8 cellular contexts compared by ENCODE assay signal in genomic region chrX:64206556-64207162, GRCh38. TPM values are rescaled to one million over a fixed set of nuclear protein-coding genes. Genes with fewer than 3 reads are reported as not detected.
DNase-seq lines count a peak whose midpoint lies in the region; ATAC-seq and TF ChIP-seq lines count a peak whose summit lies in the region.

No MANE protein-coding gene starts in this region.

- intact Hi-C loops in colonic mucosa (cut with DNase I) = no loop called here

- peak overlapping the region; percentile 64 to 65 for H3K9ac ChIP-seq in colonic mucosa (ENCODE audit: low read depth in 2 of 2, low read length in 2 of 2)

- H3K27me3 ChIP-seq in colonic mucosa = no peaks in the 10 kb centered on the region

- CTCF ChIA-PET in AG04449 (lab: Yijun Ruan, JAX) = no interaction called here

- POLR2A ChIA-PET in AG04449 (lab: Yijun Ruan, JAX) = no interaction called here

- DNase-seq in AG04449 (ENCODE audit: low read depth, low spot score) = no peak
- no peak for DNase-seq in Jurkat, Clone E6-1 (ENCODE audit: low read depth, low spot score)
- DNase-seq in colonic mucosa = no peak
- DNase-seq in myocyte (ENCODE audit: low read depth) = peak; percentile 42
- no peak for DNase-seq in stimulated activated CD4-positive, alpha-beta T cell treated with anti-CD3 and anti-CD28 coated beads, Interleukin-12 subunit alpha, Interleukin-12 subunit beta, amount 100 ng/mL, for 4 hours
- DNase-seq in effector CD4-positive, alpha-beta T cell = no peak

- TF ChIP-seq CTCF in AG04449 (IDR thresholded peaks at IDR 0.05; ENCODE audit: insufficient read depth, low read length, missing control alignments) = no peak
- no peak for TF ChIP-seq CTCF in colonic mucosa (IDR thresholded peaks at IDR 0.05)

- H3K4me1 ChIP-seq in colonic mucosa = no peaks in the 10 kb centered on the region

- peak overlapping the region; percentile 65 for H3K4me3 ChIP-seq in AG04449 (ENCODE audit: low read depth, low read length)
- H3K4me3 ChIP-seq in Jurkat, Clone E6-1 (ENCODE audit: low read length) = peak overlapping the region; percentile 61
- peak overlapping the region; percentile 56 for H3K4me3 ChIP-seq in colonic mucosa

- H3K9me3 ChIP-seq in colonic mucosa = no peaks in the 10 kb centered on the region

- no peaks in the 10 kb centered on the region for H3K36me3 ChIP-seq in colonic mucosa

- peak overlapping the region; percentile 94 for H3K27ac ChIP-seq in colonic mucosa

- ATAC-seq in HG02973 (IDR thresholded peaks at IDR 0.05; ENCODE audit: unreplicated experiment) (no peak), GM21528 (IDR thresholded peaks at IDR 0.05; ENCODE audit: low FRiP score, unreplicated experiment) (no peak)

RNA-seq across cellular contexts. Expression of gene AMER1, which starts 1.2 kb away (rescaled TPM):
- 3.3 TPM for polyA plus RNA-seq in Jurkat, Clone E6-1 (2012; ENCODE audit: insufficient read depth, insufficient read length)
- total RNA-seq in colonic mucosa (1 to 10 TPM; 2.7 to 3.2 TPM), myocyte (4.1 and 4.9 TPM in 2 replicates)
- 2.3 TPM for polyA plus RNA-seq in myocyte (2012)

RNA-seq across cellular contexts. Expression of gene ASB12, which starts 23.7 kb away (rescaled TPM):
- not detected for polyA plus RNA-seq in Jurkat, Clone E6-1 (2012; ENCODE audit: insufficient read depth, insufficient read length)
- total RNA-seq in colonic mucosa = under 1 TPM; 0.40 to 0.88 TPM
- 0.83 TPM in 1 of 2 replicates, not detected in the other for total RNA-seq in myocyte
- not detected for polyA plus RNA-seq in myocyte (2012)
